In the genomic region with DNA sequence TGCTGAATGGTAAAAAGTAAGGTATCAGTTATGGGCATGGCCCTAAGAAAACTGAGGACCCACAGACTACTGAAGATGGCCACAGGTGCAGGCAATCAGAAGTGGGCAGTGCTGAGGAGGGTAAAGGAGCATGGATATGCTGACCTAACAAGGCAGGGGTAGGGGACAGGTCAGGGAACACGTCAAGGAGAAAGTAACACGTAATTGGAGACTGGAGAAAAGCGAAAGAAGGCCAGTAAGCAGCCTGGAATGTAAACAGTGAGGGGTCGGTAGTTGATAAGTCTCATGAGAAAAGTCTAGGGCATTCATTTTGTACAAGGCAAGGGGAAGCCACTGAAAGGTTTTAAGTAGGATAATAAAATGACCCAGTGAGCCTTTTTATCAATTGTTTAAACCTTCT, we compare ENCODE assay signal across 16 cellular contexts.
DNase-seq lines count a peak whose midpoint lies in the region; ATAC-seq and TF ChIP-seq lines count a peak whose summit lies in the region.
"Had no signal": no experiment of that assay in that cellular context is flagged by ENCODE, and none has a peak within 500 bp of the region (broad histone marks: within the 10 kb centered on the region; RNA-seq: fewer than 3 reads in every experiment).

No MANE protein-coding gene starts in this region.

- TF ChIP-seq CTCF in fibroblast of the aortic adventitia (IDR thresholded peaks at IDR 0.05; ENCODE audit: insufficient read depth, low read length) (no peak), progenitor cell of endocrine pancreas (IDR thresholded peaks at IDR 0.05; ENCODE audit: unreplicated experiment) (no peak)

- H3K36me3 Mint-ChIP-seq in progenitor cell of endocrine pancreas (ENCODE audit: insufficient read depth): peaks cover 7% of the 10 kb centered on the region
- H3K36me3 Mint-ChIP-seq: activated naive CD8-positive, alpha-beta T cell treated with anti-CD3 and anti-CD28 coated beads for 36 hours; CD8-positive, alpha-beta memory T cell had no signal

- no peak for TF ChIP-seq POLR2A in erythroblast (IDR thresholded peaks at IDR 0.05; ENCODE audit: low read length)

- no peak for ATAC-seq in GM21528 (IDR thresholded peaks at IDR 0.05; ENCODE audit: low FRiP score, unreplicated experiment)

- peak overlapping the region; percentile 63 for H3K27ac Mint-ChIP-seq in progenitor cell of endocrine pancreas
- H3K27ac Mint-ChIP-seq: activated naive CD8-positive, alpha-beta T cell treated with anti-CD3 and anti-CD28 coated beads for 36 hours; immature natural killer cell had no signal

- no peaks in the 10 kb centered on the region for H3K27me3 Mint-ChIP-seq in progenitor cell of endocrine pancreas
- H3K27me3 Mint-ChIP-seq: activated naive CD8-positive, alpha-beta T cell treated with anti-CD3 and anti-CD28 coated beads for 36 hours had no signal

- peaks cover 3% of the 10 kb centered on the region for H3K4me1 Mint-ChIP-seq in progenitor cell of endocrine pancreas (ENCODE audit: low read depth)
- H3K4me1 Mint-ChIP-seq: activated naive CD8-positive, alpha-beta T cell treated with anti-CD3 and anti-CD28 coated beads for 36 hours; CD8-positive, alpha-beta memory T cell had no signal

- H3K4me3 ChIP-seq in fibroblast of the aortic adventitia (ENCODE audit: low read depth, low read length): no peak overlapping the region

- peaks cover 6% of the 10 kb centered on the region for H3K9me3 Mint-ChIP-seq in progenitor cell of endocrine pancreas (ENCODE audit: low read depth)
- H3K9me3 Mint-ChIP-seq: activated naive CD8-positive, alpha-beta T cell treated with anti-CD3 and anti-CD28 coated beads for 36 hours; CD8-positive, alpha-beta memory T cell had no signal

- peak; percentile 16 for DNase-seq in ELF-1 (ENCODE audit: low read depth, low spot score)
- peak; percentile 12 for DNase-seq in RKO (ENCODE audit: low spot score)
- DNase-seq in fibroblast of the aortic adventitia (ENCODE audit: low read depth): peak; percentile 61
- no peak for DNase-seq in progenitor cell of endocrine pancreas (ENCODE audit: low spot score, unreplicated experiment)
- no peak for DNase-seq in cerebellar nuclear complex (lab: John Stamatoyannopoulos, UW)
- DNase-seq in dermis blood vessel endothelial cell: no peak
- no peak for DNase-seq in erythroblast (lab: John Stamatoyannopoulos, UW)
- DNase-seq: activated CD8-positive, alpha-beta memory T cell treated with anti-CD3 and anti-CD28 coated beads for 24 hours; activated naive CD8-positive, alpha-beta T cell treated with anti-CD3 and anti-CD28 coated beads for 36 hours; CD8-positive, alpha-beta memory T cell; immature natural killer cell; NCI-H2029 treated with DMSO at 0.1 percent for 48 hours; OCI-M1; stimulated activated CD8-positive, alpha-beta memory T cell treated with anti-CD3 and anti-CD28 coated beads, Interleukin-4, amount 100 ng/mL, for 48 hours; T-helper 9 cell had no signal

- H3K4me3 Mint-ChIP-seq in progenitor cell of endocrine pancreas (ENCODE audit: low read depth): no peak overlapping the region
- H3K4me3 Mint-ChIP-seq: activated naive CD8-positive, alpha-beta T cell treated with anti-CD3 and anti-CD28 coated beads for 36 hours; CD8-positive, alpha-beta memory T cell; immature natural killer cell had no signal

Comparison
In these comparisons a context has a peak if more than half of its experiments do, and no peak if none do; other contexts are left out.
1. DNase-seq: peak in ELF-1 (single experiment), RKO (single experiment) and fibroblast of the aortic adventitia (single experiment); none in progenitor cell of endocrine pancreas (single experiment), cerebellar nuclear complex (0 of 2), dermis blood vessel endothelial cell (single experiment) and erythroblast (0 of 2).